ENCODE assay signal across 1 cellular context in the genomic region with DNA sequence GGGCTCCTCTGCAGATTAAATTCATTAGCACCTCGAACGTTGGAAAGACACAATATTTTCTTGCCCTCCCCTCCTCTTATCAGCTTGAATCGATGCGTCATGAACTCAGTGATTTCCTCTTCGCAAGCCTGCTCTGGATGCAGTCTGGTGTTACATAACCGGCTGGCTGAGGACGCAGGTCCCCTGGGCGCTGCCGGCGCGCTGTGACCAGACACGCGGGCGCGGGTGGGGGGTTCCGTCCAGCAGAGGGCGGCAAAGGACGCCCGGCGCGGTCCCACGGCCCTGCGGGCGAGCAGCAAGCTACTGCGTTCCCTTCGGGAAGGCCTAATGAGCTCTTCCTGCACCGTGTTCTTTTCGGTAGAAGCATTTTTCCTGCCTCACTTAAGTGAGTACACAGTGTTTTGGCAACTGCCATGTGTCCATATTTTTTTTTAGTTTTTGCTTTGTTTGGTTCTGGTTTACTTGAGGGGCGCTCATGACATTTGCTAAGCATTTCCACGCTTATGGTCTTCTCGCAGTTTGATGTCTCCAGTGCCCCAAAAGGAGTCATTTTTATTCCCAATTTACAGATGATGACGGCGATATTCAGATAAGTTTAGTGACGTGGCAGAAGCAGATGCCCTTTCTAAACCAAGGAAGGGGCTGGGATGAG.
TF ChIP-seq lines count a peak whose summit lies in the region.

No MANE protein-coding gene starts in this region.

TF ChIP-seq in HepG2, 621 proteins besides CTCF, POLR2A, EP300 and RAD21 (continued from another document and continues in another):
- TF ChIP-seq, protein P1, sequence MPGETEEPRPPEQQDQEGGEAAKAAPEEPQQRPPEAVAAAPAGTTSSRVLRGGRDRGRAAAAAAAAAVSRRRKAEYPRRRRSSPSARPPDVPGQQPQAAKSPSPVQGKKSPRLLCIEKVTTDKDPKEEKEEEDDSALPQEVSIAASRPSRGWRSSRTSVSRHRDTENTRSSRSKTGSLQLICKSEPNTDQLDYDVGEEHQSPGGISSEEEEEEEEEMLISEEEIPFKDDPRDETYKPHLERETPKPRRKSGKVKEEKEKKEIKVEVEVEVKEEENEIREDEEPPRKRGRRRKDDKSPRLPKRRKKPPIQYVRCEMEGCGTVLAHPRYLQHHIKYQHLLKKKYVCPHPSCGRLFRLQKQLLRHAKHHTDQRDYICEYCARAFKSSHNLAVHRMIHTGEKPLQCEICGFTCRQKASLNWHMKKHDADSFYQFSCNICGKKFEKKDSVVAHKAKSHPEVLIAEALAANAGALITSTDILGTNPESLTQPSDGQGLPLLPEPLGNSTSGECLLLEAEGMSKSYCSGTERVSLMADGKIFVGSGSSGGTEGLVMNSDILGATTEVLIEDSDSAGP (CRISPR knock-in tag; IDR thresholded peaks at IDR 0.05; ENCODE audit: borderline replicate concordance), result peak; percentile 77
- TF ChIP-seq ZMAT3 (CRISPR knock-in tag; conservative IDR thresholded peaks at IDR 0.05) (peak; percentile 66; the same call in 1 of the 2 replicates), NR2F2 (IDR thresholded peaks at IDR 0.05; ENCODE audit: borderline replicate concordance, low read depth) (no peak), ZFY (CRISPR knock-in tag; IDR thresholded peaks at IDR 0.05) (0 out of 2 replicates have a peak, but pooled peaks have one; percentile 43), CREB1 (IDR thresholded peaks at IDR 0.05) (peak; percentile 77), CREB1 (CRISPR knock-in tag; IDR thresholded peaks at IDR 0.05) (no peak), KDM1A (CRISPR knock-in tag; IDR thresholded peaks at IDR 0.05) (no peak), ZSCAN29 (CRISPR knock-in tag; conservative IDR thresholded peaks at IDR 0.05) (0 out of 2 replicates have a peak, but pooled peaks have one; percentile 43), ELF1 (CRISPR knock-in tag; IDR thresholded peaks at IDR 0.05) (no peak; the same call in 1 of the 2 replicates), ZNF12 (CRISPR knock-in tag; IDR thresholded peaks at IDR 0.05) (peak; percentile 58; the same call in 1 of the 2 replicates), HOXA3 (CRISPR knock-in tag; IDR thresholded peaks at IDR 0.05) (peak; percentile 57; the same call in 1 of the 2 replicates), EHMT2 (IDR thresholded peaks at IDR 0.05; ENCODE audit: borderline replicate concordance, low read depth, low read length) (no peak), DMAP1 (CRISPR knock-in tag; IDR thresholded peaks at IDR 0.05) (peak; percentile 30; the same call in 1 of the 2 replicates), GFI1 (CRISPR knock-in tag; IDR thresholded peaks at IDR 0.05; ENCODE audit: borderline replicate concordance) (no peak), YY1 (IDR thresholded peaks at IDR 0.05; ENCODE audit: insufficient read depth, insufficient replicate concordance, low read depth, low read length) (peak; percentile 47)
- TF ChIP-seq, protein P2, sequence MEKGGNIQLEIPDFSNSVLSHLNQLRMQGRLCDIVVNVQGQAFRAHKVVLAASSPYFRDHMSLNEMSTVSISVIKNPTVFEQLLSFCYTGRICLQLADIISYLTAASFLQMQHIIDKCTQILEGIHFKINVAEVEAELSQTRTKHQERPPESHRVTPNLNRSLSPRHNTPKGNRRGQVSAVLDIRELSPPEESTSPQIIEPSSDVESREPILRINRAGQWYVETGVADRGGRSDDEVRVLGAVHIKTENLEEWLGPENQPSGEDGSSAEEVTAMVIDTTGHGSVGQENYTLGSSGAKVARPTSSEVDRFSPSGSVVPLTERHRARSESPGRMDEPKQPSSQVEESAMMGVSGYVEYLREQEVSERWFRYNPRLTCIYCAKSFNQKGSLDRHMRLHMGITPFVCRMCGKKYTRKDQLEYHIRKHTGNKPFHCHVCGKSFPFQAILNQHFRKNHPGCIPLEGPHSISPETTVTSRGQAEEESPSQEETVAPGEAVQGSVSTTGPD (CRISPR knock-in tag; IDR thresholded peaks at IDR 0.05), result no peak
- TF ChIP-seq, protein P3, sequence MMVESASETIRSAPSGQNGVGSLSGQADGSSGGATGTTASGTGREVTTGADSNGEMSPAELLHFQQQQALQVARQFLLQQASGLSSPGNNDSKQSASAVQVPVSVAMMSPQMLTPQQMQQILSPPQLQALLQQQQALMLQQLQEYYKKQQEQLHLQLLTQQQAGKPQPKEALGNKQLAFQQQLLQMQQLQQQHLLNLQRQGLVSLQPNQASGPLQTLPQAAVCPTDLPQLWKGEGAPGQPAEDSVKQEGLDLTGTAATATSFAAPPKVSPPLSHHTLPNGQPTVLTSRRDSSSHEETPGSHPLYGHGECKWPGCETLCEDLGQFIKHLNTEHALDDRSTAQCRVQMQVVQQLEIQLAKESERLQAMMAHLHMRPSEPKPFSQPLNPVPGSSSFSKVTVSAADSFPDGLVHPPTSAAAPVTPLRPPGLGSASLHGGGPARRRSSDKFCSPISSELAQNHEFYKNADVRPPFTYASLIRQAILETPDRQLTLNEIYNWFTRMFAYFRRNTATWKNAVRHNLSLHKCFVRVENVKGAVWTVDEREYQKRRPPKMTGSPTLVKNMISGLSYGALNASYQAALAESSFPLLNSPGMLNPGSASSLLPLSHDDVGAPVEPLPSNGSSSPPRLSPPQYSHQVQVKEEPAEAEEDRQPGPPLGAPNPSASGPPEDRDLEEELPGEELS (CRISPR knock-in tag; IDR thresholded peaks at IDR 0.05), result no peak; the same call in 1 of the 2 replicates
- TF ChIP-seq, protein P4, sequence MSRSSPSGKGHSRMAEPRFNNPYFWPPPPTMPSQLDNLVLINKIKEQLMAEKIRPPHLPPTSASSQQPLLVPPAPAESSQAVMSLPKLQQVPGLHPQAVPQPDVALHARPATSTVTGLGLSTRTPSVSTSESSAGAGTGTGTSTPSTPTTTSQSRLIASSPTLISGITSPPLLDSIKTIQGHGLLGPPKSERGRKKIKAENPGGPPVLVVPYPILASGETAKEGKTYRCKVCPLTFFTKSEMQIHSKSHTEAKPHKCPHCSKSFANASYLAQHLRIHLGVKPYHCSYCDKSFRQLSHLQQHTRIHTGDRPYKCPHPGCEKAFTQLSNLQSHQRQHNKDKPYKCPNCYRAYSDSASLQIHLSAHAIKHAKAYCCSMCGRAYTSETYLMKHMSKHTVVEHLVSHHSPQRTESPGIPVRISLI (CRISPR knock-in tag; IDR thresholded peaks at IDR 0.05; ENCODE audit: borderline replicate concordance), result peak; percentile 42; the same call in 1 of the 2 replicates
- TF ChIP-seq, protein P5, sequence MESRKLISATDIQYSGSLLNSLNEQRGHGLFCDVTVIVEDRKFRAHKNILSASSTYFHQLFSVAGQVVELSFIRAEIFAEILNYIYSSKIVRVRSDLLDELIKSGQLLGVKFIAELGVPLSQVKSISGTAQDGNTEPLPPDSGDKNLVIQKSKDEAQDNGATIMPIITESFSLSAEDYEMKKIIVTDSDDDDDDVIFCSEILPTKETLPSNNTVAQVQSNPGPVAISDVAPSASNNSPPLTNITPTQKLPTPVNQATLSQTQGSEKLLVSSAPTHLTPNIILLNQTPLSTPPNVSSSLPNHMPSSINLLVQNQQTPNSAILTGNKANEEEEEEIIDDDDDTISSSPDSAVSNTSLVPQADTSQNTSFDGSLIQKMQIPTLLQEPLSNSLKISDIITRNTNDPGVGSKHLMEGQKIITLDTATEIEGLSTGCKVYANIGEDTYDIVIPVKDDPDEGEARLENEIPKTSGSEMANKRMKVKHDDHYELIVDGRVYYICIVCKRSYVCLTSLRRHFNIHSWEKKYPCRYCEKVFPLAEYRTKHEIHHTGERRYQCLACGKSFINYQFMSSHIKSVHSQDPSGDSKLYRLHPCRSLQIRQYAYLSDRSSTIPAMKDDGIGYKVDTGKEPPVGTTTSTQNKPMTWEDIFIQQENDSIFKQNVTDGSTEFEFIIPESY (CRISPR knock-in tag; IDR thresholded peaks at IDR 0.05), result peak; percentile 71
- TF ChIP-seq, protein P6, sequence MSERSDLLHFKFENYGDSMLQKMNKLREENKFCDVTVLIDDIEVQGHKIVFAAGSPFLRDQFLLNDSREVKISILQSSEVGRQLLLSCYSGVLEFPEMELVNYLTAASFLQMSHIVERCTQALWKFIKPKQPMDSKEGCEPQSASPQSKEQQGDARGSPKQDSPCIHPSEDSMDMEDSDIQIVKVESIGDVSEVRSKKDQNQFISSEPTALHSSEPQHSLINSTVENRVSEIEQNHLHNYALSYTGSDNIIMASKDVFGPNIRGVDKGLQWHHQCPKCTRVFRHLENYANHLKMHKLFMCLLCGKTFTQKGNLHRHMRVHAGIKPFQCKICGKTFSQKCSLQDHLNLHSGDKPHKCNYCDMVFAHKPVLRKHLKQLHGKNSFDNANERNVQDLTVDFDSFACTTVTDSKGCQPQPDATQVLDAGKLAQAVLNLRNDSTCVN (CRISPR knock-in tag; IDR thresholded peaks at IDR 0.05; ENCODE audit: borderline replicate concordance), result peak; percentile 79; the same call in 1 of the 2 replicates
- TF ChIP-seq, protein P7, sequence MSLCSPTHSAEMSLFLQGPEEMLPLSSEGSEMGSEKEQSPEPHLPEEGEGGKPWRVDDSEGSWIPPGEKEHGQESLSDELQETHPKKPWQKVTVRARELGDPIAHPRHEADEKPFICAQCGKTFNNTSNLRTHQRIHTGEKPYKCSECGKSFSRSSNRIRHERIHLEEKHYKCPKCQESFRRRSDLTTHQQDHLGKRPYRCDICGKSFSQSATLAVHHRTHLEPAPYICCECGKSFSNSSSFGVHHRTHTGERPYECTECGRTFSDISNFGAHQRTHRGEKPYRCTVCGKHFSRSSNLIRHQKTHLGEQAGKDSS (CRISPR knock-in tag; IDR thresholded peaks at IDR 0.05; ENCODE audit: borderline replicate concordance, low read depth), result peak; percentile 91; the same call in 1 of the 2 replicates
- TF ChIP-seq, protein P8, sequence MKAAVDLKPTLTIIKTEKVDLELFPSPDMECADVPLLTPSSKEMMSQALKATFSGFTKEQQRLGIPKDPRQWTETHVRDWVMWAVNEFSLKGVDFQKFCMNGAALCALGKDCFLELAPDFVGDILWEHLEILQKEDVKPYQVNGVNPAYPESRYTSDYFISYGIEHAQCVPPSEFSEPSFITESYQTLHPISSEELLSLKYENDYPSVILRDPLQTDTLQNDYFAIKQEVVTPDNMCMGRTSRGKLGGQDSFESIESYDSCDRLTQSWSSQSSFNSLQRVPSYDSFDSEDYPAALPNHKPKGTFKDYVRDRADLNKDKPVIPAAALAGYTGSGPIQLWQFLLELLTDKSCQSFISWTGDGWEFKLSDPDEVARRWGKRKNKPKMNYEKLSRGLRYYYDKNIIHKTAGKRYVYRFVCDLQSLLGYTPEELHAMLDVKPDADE (CRISPR knock-in tag; IDR thresholded peaks at IDR 0.05), result no peak
- TF ChIP-seq, protein P9, sequence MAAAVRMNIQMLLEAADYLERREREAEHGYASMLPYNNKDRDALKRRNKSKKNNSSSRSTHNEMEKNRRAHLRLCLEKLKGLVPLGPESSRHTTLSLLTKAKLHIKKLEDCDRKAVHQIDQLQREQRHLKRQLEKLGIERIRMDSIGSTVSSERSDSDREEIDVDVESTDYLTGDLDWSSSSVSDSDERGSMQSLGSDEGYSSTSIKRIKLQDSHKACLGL (CRISPR knock-in tag; IDR thresholded peaks at IDR 0.05), result no peak
- TF ChIP-seq, protein P10, sequence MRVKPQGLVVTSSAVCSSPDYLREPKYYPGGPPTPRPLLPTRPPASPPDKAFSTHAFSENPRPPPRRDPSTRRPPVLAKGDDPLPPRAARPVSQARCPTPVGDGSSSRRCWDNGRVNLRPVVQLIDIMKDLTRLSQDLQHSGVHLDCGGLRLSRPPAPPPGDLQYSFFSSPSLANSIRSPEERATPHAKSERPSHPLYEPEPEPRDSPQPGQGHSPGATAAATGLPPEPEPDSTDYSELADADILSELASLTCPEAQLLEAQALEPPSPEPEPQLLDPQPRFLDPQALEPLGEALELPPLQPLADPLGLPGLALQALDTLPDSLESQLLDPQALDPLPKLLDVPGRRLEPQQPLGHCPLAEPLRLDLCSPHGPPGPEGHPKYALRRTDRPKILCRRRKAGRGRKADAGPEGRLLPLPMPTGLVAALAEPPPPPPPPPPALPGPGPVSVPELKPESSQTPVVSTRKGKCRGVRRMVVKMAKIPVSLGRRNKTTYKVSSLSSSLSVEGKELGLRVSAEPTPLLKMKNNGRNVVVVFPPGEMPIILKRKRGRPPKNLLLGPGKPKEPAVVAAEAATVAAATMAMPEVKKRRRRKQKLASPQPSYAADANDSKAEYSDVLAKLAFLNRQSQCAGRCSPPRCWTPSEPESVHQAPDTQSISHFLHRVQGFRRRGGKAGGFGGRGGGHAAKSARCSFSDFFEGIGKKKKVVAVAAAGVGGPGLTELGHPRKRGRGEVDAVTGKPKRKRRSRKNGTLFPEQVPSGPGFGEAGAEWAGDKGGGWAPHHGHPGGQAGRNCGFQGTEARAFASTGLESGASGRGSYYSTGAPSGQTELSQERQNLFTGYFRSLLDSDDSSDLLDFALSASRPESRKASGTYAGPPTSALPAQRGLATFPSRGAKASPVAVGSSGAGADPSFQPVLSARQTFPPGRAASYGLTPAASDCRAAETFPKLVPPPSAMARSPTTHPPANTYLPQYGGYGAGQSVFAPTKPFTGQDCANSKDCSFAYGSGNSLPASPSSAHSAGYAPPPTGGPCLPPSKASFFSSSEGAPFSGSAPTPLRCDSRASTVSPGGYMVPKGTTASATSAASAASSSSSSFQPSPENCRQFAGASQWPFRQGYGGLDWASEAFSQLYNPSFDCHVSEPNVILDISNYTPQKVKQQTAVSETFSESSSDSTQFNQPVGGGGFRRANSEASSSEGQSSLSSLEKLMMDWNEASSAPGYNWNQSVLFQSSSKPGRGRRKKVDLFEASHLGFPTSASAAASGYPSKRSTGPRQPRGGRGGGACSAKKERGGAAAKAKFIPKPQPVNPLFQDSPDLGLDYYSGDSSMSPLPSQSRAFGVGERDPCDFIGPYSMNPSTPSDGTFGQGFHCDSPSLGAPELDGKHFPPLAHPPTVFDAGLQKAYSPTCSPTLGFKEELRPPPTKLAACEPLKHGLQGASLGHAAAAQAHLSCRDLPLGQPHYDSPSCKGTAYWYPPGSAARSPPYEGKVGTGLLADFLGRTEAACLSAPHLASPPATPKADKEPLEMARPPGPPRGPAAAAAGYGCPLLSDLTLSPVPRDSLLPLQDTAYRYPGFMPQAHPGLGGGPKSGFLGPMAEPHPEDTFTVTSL (CRISPR knock-in tag; IDR thresholded peaks at IDR 0.05; ENCODE audit: borderline replicate concordance), result 0 out of 2 replicates have a peak, but pooled peaks have one; percentile 12
- TF ChIP-seq, protein P11, sequence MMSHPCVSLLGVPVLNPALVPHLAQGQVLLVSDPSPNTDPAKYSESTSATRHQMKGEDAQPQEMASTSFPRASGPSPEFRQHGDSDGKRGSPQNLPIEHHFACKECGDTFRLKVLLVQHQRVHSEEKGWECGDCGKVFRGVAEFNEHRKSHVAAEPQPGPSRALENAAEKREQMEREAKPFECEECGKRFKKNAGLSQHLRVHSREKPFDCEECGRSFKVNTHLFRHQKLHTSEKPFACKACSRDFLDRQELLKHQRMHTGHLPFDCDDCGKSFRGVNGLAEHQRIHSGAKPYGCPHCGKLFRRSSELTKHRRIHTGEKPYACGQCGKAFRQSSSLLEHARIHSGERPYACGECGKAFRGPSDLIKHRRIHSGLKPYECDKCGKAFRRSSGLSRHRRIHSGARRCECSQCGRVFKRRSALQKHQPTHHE (CRISPR knock-in tag; IDR thresholded peaks at IDR 0.05; ENCODE audit: borderline replicate concordance), result peak; percentile 74; the same call in 1 of the 2 replicates
